ENCODE assay signal across 9 cellular contexts in genomic region chr1:64895500-64895899, GRCh38.
DNase-seq lines count a peak whose midpoint lies in the region; ATAC-seq and TF ChIP-seq lines count a peak whose summit lies in the region.
"Had no signal": no experiment of that assay in that cellular context is flagged by ENCODE, and none has a peak within 500 bp of the region (broad histone marks: within the 10 kb centered on the region; RNA-seq: fewer than 3 reads in every experiment).

No MANE protein-coding gene starts in this region.

- peaks cover 88% of the 10 kb centered on the region for H3K4me1 Mint-ChIP-seq in chondrocyte (ENCODE audit: low read depth)

- H3K27me3 ChIP-seq in right atrium auricular region: no peaks in the 10 kb centered on the region

- H3K27me3 Mint-ChIP-seq in chondrocyte (ENCODE audit: low read depth): no peaks in the 10 kb centered on the region

- ATAC-seq in GM18502 (IDR thresholded peaks at IDR 0.05; ENCODE audit: poor library complexity, unreplicated experiment): peak; percentile 81
- peak; percentile 83 for ATAC-seq in GM21526 (IDR thresholded peaks at IDR 0.05; ENCODE audit: low FRiP score, unreplicated experiment)
- peak; percentile 67 for ATAC-seq in HG03469 (IDR thresholded peaks at IDR 0.05; ENCODE audit: unreplicated experiment)
- no peak for ATAC-seq in mucosa of descending colon

- H3K36me3 ChIP-seq in right atrium auricular region (no peaks in the 10 kb centered on the region), mucosa of descending colon (ENCODE audit: low read depth) (no peaks in the 10 kb centered on the region)

- no peak overlapping the region for H3K4me3 Mint-ChIP-seq in chondrocyte (ENCODE audit: unreplicated experiment)

- intact Hi-C loops in mucosa of descending colon (cut with DNase I, micrococcal nuclease): no loop called here

- H3K4me3 ChIP-seq in right atrium auricular region (no peak overlapping the region), mucosa of descending colon (no peak overlapping the region)

- H3K4me1 ChIP-seq in right atrium auricular region (peaks cover 0 to 78% of the 10 kb centered on the region in 2 donors), mucosa of descending colon (ENCODE audit: low read depth) (peaks cover 31% of the 10 kb centered on the region)

- no peak overlapping the region for H3K27ac ChIP-seq in right atrium auricular region

- DNase-seq in chondrocyte (ENCODE audit: low spot score) (no peak), NCI-H1436 treated with DMSO at 0.1 percent for 48 hours (lab: John Stamatoyannopoulos, UW) (no peak), right atrium auricular region (ENCODE audit: low spot score) (no peak), NCI-H1417 (lab: John Stamatoyannopoulos, UW) (no peak), mucosa of descending colon (no peak)
- DNase-seq: stimulated activated CD4-positive, alpha-beta T cell treated with anti-CD3 and anti-CD28 coated beads, Interleukin-1b, Interleukin-23, amount 100 ng/mL, for 48 hours had no signal

- peak overlapping the region; percentile 46 for H3K27ac Mint-ChIP-seq in chondrocyte (ENCODE audit: unreplicated experiment)

- H3K9me3 ChIP-seq in right atrium auricular region (no peaks in the 10 kb centered on the region), mucosa of descending colon (no peaks in the 10 kb centered on the region)

- H3K9me3 Mint-ChIP-seq in chondrocyte (ENCODE audit: low read depth): no peaks in the 10 kb centered on the region

- TF ChIP-seq CTCF in chondrocyte (IDR thresholded peaks at IDR 0.05) (no peak), right atrium auricular region (IDR thresholded peaks at IDR 0.05) (no peak), mucosa of descending colon (IDR thresholded peaks at IDR 0.05) (no peak)

- H3K36me3 Mint-ChIP-seq in chondrocyte (ENCODE audit: low read depth): no peaks in the 10 kb centered on the region
